21 cellular contexts compared by ENCODE assay signal in the genomic region with DNA sequence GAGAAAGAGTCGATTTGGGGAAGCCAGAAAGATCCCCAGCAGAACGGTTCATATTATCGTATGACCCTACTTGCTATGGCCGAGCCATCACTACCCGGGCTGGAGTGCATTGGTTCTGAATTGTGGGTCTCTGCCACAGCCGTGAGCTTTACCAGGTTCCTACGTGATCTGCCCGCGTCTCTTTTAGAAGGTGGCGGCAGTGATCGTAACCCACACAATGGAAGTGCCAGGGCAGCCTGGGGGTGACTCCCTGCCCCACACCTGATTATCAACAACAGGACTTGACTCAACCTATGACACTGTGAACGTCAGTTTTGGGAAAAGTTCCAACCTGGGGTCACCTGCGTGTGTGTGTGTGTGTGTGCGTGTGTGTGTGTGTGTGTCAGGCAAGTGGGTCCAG.
"Had no signal": no experiment of that assay in that cellular context is flagged by ENCODE, and none has a peak within 500 bp of the region (broad histone marks: within the 10 kb centered on the region; RNA-seq: fewer than 3 reads in every experiment).

No MANE protein-coding gene starts in this region.

- H3K4me2 ChIP-seq: SK-N-SH had no signal

- H3K27ac ChIP-seq: RWPE1 had no signal

- ATAC-seq: HepG2, Panc1, PC-3 had no signal

- H3K4me3 ChIP-seq: MG63 had no signal

- H3K9ac ChIP-seq: SK-N-SH had no signal

- H3K36me3 ChIP-seq: MG63 had no signal

- H3K9me3 ChIP-seq: SK-N-SH had no signal

- DNase-seq: IMR-90; Karpas-422; KG1; MG63; NCI-H1092; NCI-H1417 treated with DMSO at 0.1 percent for 48 hours; NCI-H146; NCI-H1694 treated with DMSO at 0.1 percent for 48 hours; NCI-H1930; NCI-H2081; NCI-H2107; NCI-H2227 treated with DMSO at 0.1 percent for 48 hours; NCI-H524; NCI-H526 treated with DMSO at 0.1 percent for 48 hours; NCI-H774; NK-92 treated with Interleukin-12 subunit alpha and Interleukin-12 subunit beta, amount 100 ng/mL, for 24 hours; PC-3; SK-N-SH had no signal
